ENCODE assay signal across 14 cellular contexts in the genomic region with DNA sequence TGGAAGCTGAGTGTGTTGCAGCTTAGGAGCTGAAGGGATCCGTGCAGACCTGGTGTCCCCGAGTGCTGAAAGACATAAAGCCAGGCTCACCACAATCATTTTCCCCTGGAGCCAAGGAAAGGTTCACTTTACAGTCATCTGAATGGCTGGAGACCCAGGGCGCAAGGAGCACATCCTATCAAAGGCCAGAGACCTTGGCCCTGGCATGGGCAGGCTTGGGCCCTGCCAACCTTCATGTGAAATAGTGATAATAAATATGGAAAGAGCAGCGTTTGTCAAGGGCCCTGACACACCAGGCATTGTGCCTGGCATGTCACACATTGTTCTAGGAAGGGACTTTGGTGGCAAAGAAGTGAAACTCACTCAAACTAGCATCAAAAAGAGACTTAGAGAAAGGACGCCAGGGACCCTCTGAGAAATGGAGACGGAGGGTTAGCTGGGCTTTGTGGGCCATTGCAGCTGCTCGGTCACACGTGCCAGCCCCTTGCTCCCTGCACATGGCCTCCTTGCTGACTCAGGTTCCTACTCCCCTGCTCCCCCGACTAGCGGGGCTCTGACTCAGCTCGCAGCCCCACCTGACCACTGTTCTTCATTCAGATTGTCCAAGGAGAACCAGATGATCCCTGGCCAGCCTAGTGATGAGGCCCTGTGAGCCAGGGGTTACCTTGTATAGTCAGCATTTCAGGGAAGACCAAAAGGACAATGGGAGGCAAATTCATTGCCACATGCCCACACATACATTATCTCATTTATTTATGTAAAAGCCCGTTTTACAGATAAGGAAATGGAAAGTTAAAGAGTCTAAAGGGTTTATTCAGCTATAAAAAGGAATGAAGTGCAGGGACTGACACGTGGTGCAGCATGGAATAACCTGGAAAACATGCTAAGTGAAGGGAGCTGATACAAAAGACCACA.
DNase-seq lines count a peak whose midpoint lies in the region; ATAC-seq and TF ChIP-seq lines count a peak whose summit lies in the region.
"Had no signal": no experiment of that assay in that cellular context is flagged by ENCODE, and none has a peak within 500 bp of the region (broad histone marks: within the 10 kb centered on the region; RNA-seq: fewer than 3 reads in every experiment).

No MANE protein-coding gene starts in this region.

- no peak overlapping the region for H2AFZ ChIP-seq in mammary epithelial cell (ENCODE audit: low read depth, low read length)

- H3K27ac ChIP-seq in mammary epithelial cell (ENCODE audit: insufficient read depth, low read depth, low read length) (peak overlapping the region; percentile 11), RWPE1 (peak overlapping the region; percentile 38; the same call in 1 of the 2 replicates), upper lobe of right lung (peak overlapping the region; percentile 24)
- H3K27ac ChIP-seq: cardiac muscle cell had no signal

- H3K27me3 Mint-ChIP-seq in MCF 10A (ENCODE audit: insufficient read depth, unreplicated experiment): no peaks in the 10 kb centered on the region

- dilution Hi-C loops in mammary epithelial cell (cut with HindIII; ENCODE audit: low sequenced_read_pairs): no loop called here

- 71% methylated on average over 13 of the region's 13 CpGs for WGBS in mammary epithelial cell (ENCODE audit: low coverage, missing lambda C conversion rate)

- H3K4me2 ChIP-seq in mammary epithelial cell (ENCODE audit: insufficient read depth, low read depth, low read length): peak overlapping the region; percentile 18

- TF ChIP-seq POLR2A in erythroblast (IDR thresholded peaks at IDR 0.05; ENCODE audit: low read length): no peak

- no TSS peak for BruUV-seq in mammary epithelial cell (replicated peaks; lab: Mats Ljungman, UMichigan)
- BruUV-seq in MCF 10A (replicated peaks; lab: Mats Ljungman, UMichigan): no TSS peak

- H3K27ac Mint-ChIP-seq in MCF 10A (ENCODE audit: low read depth, unreplicated experiment): no peak overlapping the region

- H4K20me1 ChIP-seq in mammary epithelial cell (ENCODE audit: insufficient read depth, low read length): no peaks in the 10 kb centered on the region

- no peaks in the 10 kb centered on the region for H3K9me3 Mint-ChIP-seq in MCF 10A (ENCODE audit: unreplicated experiment)

- DNase-seq in mammary epithelial cell: no peak
- DNase-seq in MCF 10A (ENCODE audit: unreplicated experiment): no peak
- no peak for DNase-seq in RWPE1 (ENCODE audit: low spot score)
- DNase-seq in left lobe of liver (ENCODE audit: low spot score): no peak
- DNase-seq in upper lobe of right lung: no peak
- DNase-seq in erythroblast (lab: John Stamatoyannopoulos, UW): no peak
- no peak for DNase-seq in KG1 (lab: John Stamatoyannopoulos, UW)
- no peak for DNase-seq in SKM-1 treated with dmso at 0.1 percent for 144 hours (lab: John Stamatoyannopoulos, UW; ENCODE audit: unreplicated experiment)
- DNase-seq: ACHN; head of caudate nucleus; NCI-H2029; NCI-H526 treated with DMSO at 0.1 percent for 48 hours; stimulated activated naive CD4-positive, alpha-beta T cell treated with Interleukin-2 at 50 U/mL for 16 hours had no signal

- no peak for TF ChIP-seq CTCF in mammary epithelial cell (conservative IDR thresholded peaks at IDR 0.05 in 1 of 2, IDR thresholded peaks at IDR 0.05 in 1 of 2; ENCODE audit: extremely low read depth in 1 of 2, insufficient read depth in 1 of 2, low read depth in 1 of 2, low read length in 2 of 2)
- TF ChIP-seq CTCF in MCF 10A (IDR thresholded peaks at IDR 0.05; ENCODE audit: unreplicated experiment): no peak
- TF ChIP-seq CTCF in RWPE1 (conservative IDR thresholded peaks at IDR 0.05; ENCODE audit: low read depth): no peak
- TF ChIP-seq CTCF in upper lobe of right lung (IDR thresholded peaks at IDR 0.05): no peak

- peaks cover 17% of the 10 kb centered on the region for H3K36me3 Mint-ChIP-seq in MCF 10A (ENCODE audit: insufficient read depth, unreplicated experiment)

- peaks cover 8% of the 10 kb centered on the region for H3K4me1 ChIP-seq in mammary epithelial cell (ENCODE audit: insufficient read depth, low read length)
- peaks cover 44% of the 10 kb centered on the region for H3K4me1 ChIP-seq in upper lobe of right lung

- no peaks in the 10 kb centered on the region for H3K36me3 ChIP-seq in mammary epithelial cell (ENCODE audit: insufficient read depth, low read length)
- peaks cover 8% of the 10 kb centered on the region for H3K36me3 ChIP-seq in upper lobe of right lung
- H3K36me3 ChIP-seq: cardiac muscle cell had no signal

- ATAC-seq in left lobe of liver (peak; percentile 12), upper lobe of right lung (no peak)

- in situ Hi-C loops in mammary epithelial cell (cut with MboI; ENCODE audit: low sequenced_read_pairs in 2 of 2): no loop called here

- H3K27me3 ChIP-seq in mammary epithelial cell (ENCODE audit: insufficient read depth, low read length): no peaks in the 10 kb centered on the region
- no peaks in the 10 kb centered on the region for H3K27me3 ChIP-seq in upper lobe of right lung
- H3K27me3 ChIP-seq: cardiac muscle cell had no signal

- H3K9me3 ChIP-seq in mammary epithelial cell (replicated peaks; ENCODE audit: insufficient read depth, low read length) (peaks cover 5% of the 10 kb centered on the region), upper lobe of right lung (peaks cover 7% of the 10 kb centered on the region)

- CTCF ChIA-PET in mammary epithelial cell (lab: Charles Lee; ENCODE audit: low non-redundant PET): no interaction called here
- CTCF ChIA-PET in MCF 10A (lab: Yijun Ruan, JAX): no interaction called here
- CTCF ChIA-PET in RWPE1 (lab: Yijun Ruan, JAX): interaction anchor here (0.7 to 1.7 kb wide), 2 partner anchors 42 to 734 kb away, joined by 4 to 10 read pairs; no protein-coding TSS in a partner anchor

- H3K9ac ChIP-seq in mammary epithelial cell (ENCODE audit: insufficient read depth, low read length): no peak overlapping the region

- no peak overlapping the region for H3K4me3 Mint-ChIP-seq in MCF 10A (ENCODE audit: unreplicated experiment)

- H3K4me1 Mint-ChIP-seq in MCF 10A (ENCODE audit: insufficient read depth, unreplicated experiment): peaks cover 33% of the 10 kb centered on the region

- POLR2A ChIA-PET in MCF 10A (lab: Yijun Ruan, JAX) (interaction anchor here (0.6 to 3.7 kb wide), 3 partner anchors 10 to 1530 kb away, joined by 3 to 23 read pairs (median 5); no protein-coding TSS in a partner anchor), RWPE1 (lab: Yijun Ruan, JAX; ENCODE audit: low non-redundant PET) (no interaction called here)

- H3K79me2 ChIP-seq in mammary epithelial cell (ENCODE audit: insufficient read depth, low read length): no peaks in the 10 kb centered on the region

- intact Hi-C loops in mammary epithelial cell (cut with micrococcal nuclease) (no loop called here), MCF 10A (cut with micrococcal nuclease) (no loop called here), upper lobe of right lung (cut with DNase I) (no loop called here)

- H3K4me3 ChIP-seq in mammary epithelial cell (replicated peaks in 1 of 3; ENCODE audit: insufficient read depth in 1 of 3, low read depth in 2 of 3, low read length in 3 of 3): no peak overlapping the region
- no peak overlapping the region for H3K4me3 ChIP-seq in upper lobe of right lung
- H3K4me3 ChIP-seq: cardiac muscle cell had no signal
